In the genomic region with DNA sequence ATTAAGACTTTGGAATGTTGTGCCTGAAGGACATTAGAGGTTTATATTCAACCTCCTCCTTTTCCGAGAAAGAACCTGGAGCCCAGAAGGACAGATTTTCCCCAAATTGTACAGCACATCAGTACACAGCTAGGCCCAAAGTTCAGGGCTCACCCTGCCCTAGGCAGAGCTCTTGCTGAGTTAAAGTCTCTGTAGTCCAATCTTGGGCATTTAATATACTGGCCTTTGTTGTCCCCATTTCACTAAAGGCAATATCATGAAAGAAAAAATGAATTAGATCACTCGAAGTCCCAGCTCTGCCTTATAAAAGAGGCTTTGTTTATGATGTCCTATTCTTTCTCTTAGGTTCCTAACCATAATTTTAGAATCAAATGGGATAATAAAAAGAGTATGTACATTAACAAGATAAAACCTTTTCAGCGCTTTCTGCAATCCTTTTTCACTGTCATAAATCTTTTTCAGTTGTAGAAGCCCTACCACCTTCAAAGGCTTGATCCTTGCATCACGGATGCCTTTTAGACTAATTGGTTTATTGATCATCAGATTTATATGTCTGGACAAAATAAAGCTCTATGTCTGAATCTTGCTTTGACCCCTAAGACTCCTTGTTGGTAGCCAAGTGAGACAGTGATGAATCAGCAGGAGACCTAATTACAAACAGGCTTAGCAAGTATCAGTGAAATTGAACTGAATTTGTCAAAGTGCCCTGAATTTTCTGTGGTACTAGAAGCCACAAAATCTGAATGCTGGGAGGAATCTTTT, we compare ENCODE assay signal across 18 cellular contexts. TPM values are rescaled to one million over a fixed set of nuclear protein-coding genes. Genes with fewer than 3 reads are reported as not detected.
DNase-seq lines count a peak whose midpoint lies in the region; ATAC-seq and TF ChIP-seq lines count a peak whose summit lies in the region.
"Had no signal": no experiment of that assay in that cellular context is flagged by ENCODE, and none has a peak within 500 bp of the region (broad histone marks: within the 10 kb centered on the region; RNA-seq: fewer than 3 reads in every experiment).

No MANE protein-coding gene starts in this region.

- H3K36me3 ChIP-seq in SK-N-SH (replicated peaks in 1 of 2; ENCODE audit: control insufficient read depth in 1 of 2, insufficient read depth in 2 of 2, low read length in 1 of 2), result peaks cover 6 to 8% of the 10 kb centered on the region in 2 experiments
- H3K36me3 ChIP-seq in OCI-LY7 (ENCODE audit: insufficient read depth, low read length), result peaks cover 5% of the 10 kb centered on the region
- H3K36me3 ChIP-seq: transverse colon had no signal

- TF ChIP-seq CTCF in SK-N-SH (IDR thresholded peaks at IDR 0.05) (no peak), OCI-LY7 (conservative IDR thresholded peaks at IDR 0.05; ENCODE audit: low read length) (no peak), GM10266 (IDR thresholded peaks at IDR 0.05; ENCODE audit: control insufficient read depth, insufficient read depth, low read depth, missing control alignments) (no peak)

- H3K27ac ChIP-seq in SK-N-SH (ENCODE audit: low read depth in 2 of 2, low read length in 1 of 2) (peak overlapping the region; percentile 50 to 83; a peak in 3 of 4 replicates), OCI-LY7 (ENCODE audit: low read depth, low read length, poor library complexity, severe bottlenecking) (no peak overlapping the region)

- no peaks in the 10 kb centered on the region for H3K27me3 ChIP-seq in SK-N-SH (ENCODE audit: insufficient read depth)
- H3K27me3 ChIP-seq: adrenal gland, transverse colon had no signal

- POLR2A ChIA-PET in SK-N-SH (lab: Yijun Ruan, JAX) (no interaction called here), OCI-LY7 (lab: Charles Lee) (interaction anchor here (0.5 kb wide), 1 partner anchor 42 kb away, joined by 8 read pairs; no protein-coding TSS in a partner anchor)

- 28% methylated on average over 3 of the region's 4 CpGs for whole genome bisulfite sequencing in SK-N-SH (ENCODE audit: low lambda C conversion rate)

- H3K4me3 ChIP-seq in SK-N-SH (ENCODE audit: low read depth in 2 of 2, low read length in 1 of 2), result no peak overlapping the region
- no peak overlapping the region for H3K4me3 ChIP-seq in OCI-LY7 (ENCODE audit: low read depth, low read length, poor library complexity, severe bottlenecking)
- H3K4me3 ChIP-seq: adrenal gland, GM12878, transverse colon had no signal

- H3K9me2 ChIP-seq in SK-N-SH, result no peaks in the 10 kb centered on the region
- no peaks in the 10 kb centered on the region for H3K9me2 ChIP-seq in OCI-LY7 (ENCODE audit: insufficient read depth, low read length)

- H4K20me1 ChIP-seq in SK-N-SH (ENCODE audit: insufficient read depth) (no peaks in the 10 kb centered on the region), OCI-LY7 (ENCODE audit: insufficient read depth, low read length) (0 out of 2 replicates have a peak, but pooled peaks cover under 1% of the 10 kb centered on the region)

- H3K79me2 ChIP-seq in SK-N-SH (ENCODE audit: insufficient read depth) (no peaks in the 10 kb centered on the region), OCI-LY7 (ENCODE audit: insufficient read depth, low read depth, low read length) (no peaks in the 10 kb centered on the region)

- H3K36me3 Mint-ChIP-seq in activated T-cell treated with anti-CD3 and anti-CD28 coated beads, Interleukin-2, amount 50 U/mL, for 24 hours (ENCODE audit: low read depth), result peaks cover 26% of the 10 kb centered on the region
- H3K36me3 Mint-ChIP-seq in stimulated activated effector memory CD8-positive, alpha-beta T cell treated with anti-CD3 and anti-CD28 coated beads, Interleukin-12 subunit alpha, Interleukin-12 subunit beta, amount 100 ng/mL, for 72 hours, result peaks cover 16% of the 10 kb centered on the region

- H3K4me3 Mint-ChIP-seq in activated T-cell treated with anti-CD3 and anti-CD28 coated beads, Interleukin-2, amount 50 U/mL, for 24 hours, result no peak overlapping the region
- no peak overlapping the region for H3K4me3 Mint-ChIP-seq in stimulated activated effector memory CD8-positive, alpha-beta T cell treated with anti-CD3 and anti-CD28 coated beads, Interleukin-12 subunit alpha, Interleukin-12 subunit beta, amount 100 ng/mL, for 72 hours

- peak overlapping the region; percentile 45; the same call in 1 of the 2 replicates for H3K9ac ChIP-seq in SK-N-SH

- H3K4me2 ChIP-seq in SK-N-SH (peak overlapping the region; percentile 31; the same call in 1 of the 2 replicates), OCI-LY7 (ENCODE audit: low read length) (no peak overlapping the region)

- H2AFZ ChIP-seq in SK-N-SH (ENCODE audit: low read depth), result no peak overlapping the region
- H2AFZ ChIP-seq in OCI-LY7 (ENCODE audit: low read length), result no peak overlapping the region

- BruUV-seq in OCI-LY7 (replicated peaks; lab: Mats Ljungman, UMichigan), result no TSS peak

- no peaks in the 10 kb centered on the region for H3K9me3 Mint-ChIP-seq in activated T-cell treated with anti-CD3 and anti-CD28 coated beads, Interleukin-2, amount 50 U/mL, for 24 hours
- H3K9me3 Mint-ChIP-seq in stimulated activated effector memory CD8-positive, alpha-beta T cell treated with anti-CD3 and anti-CD28 coated beads, Interleukin-12 subunit alpha, Interleukin-12 subunit beta, amount 100 ng/mL, for 72 hours, result no peaks in the 10 kb centered on the region

- H3K27ac Mint-ChIP-seq in activated T-cell treated with anti-CD3 and anti-CD28 coated beads, Interleukin-2, amount 50 U/mL, for 24 hours, result peak overlapping the region; percentile 7
- H3K27ac Mint-ChIP-seq in stimulated activated effector memory CD8-positive, alpha-beta T cell treated with anti-CD3 and anti-CD28 coated beads, Interleukin-12 subunit alpha, Interleukin-12 subunit beta, amount 100 ng/mL, for 72 hours, result peak overlapping the region; percentile 49

- intact Hi-C loops in OCI-LY7 (cut with micrococcal nuclease; ENCODE audit: unreplicated experiment), result loop anchor here (5.0 kb wide), 1 partner anchor 246 kb away; no protein-coding TSS in a partner anchor

- no peaks in the 10 kb centered on the region for H3K27me3 Mint-ChIP-seq in activated T-cell treated with anti-CD3 and anti-CD28 coated beads, Interleukin-2, amount 50 U/mL, for 24 hours

- H3K9me3 ChIP-seq in SK-N-SH, result no peaks in the 10 kb centered on the region
- H3K9me3 ChIP-seq in OCI-LY7 (ENCODE audit: low read length), result no peaks in the 10 kb centered on the region
- H3K9me3 ChIP-seq: adrenal gland, transverse colon had no signal

- ATAC-seq in stimulated activated effector memory CD8-positive, alpha-beta T cell treated with anti-CD3 and anti-CD28 coated beads, Interleukin-12 subunit alpha, Interleukin-12 subunit beta, amount 100 ng/mL, for 72 hours, result no peak
- ATAC-seq: HCT116 had no signal

- no peak for TF ChIP-seq RAD21 in SK-N-SH (IDR thresholded peaks at IDR 0.05; ENCODE audit: low read length)

- peaks cover 9% of the 10 kb centered on the region for H3K4me1 Mint-ChIP-seq in activated T-cell treated with anti-CD3 and anti-CD28 coated beads, Interleukin-2, amount 50 U/mL, for 24 hours (ENCODE audit: low read depth)
- peaks cover 11% of the 10 kb centered on the region for H3K4me1 Mint-ChIP-seq in stimulated activated effector memory CD8-positive, alpha-beta T cell treated with anti-CD3 and anti-CD28 coated beads, Interleukin-12 subunit alpha, Interleukin-12 subunit beta, amount 100 ng/mL, for 72 hours

- peaks cover 12 to 28% of the 10 kb centered on the region in 2 experiments for H3K4me1 ChIP-seq in SK-N-SH (ENCODE audit: control insufficient read depth in 1 of 2, insufficient read depth in 2 of 2, low read depth in 1 of 2, low read length in 1 of 2)
- no peaks in the 10 kb centered on the region for H3K4me1 ChIP-seq in OCI-LY7 (ENCODE audit: insufficient read depth, low read length, poor library complexity, severe bottlenecking)

- CTCF ChIA-PET in SK-N-SH (lab: Yijun Ruan, JAX) (interaction anchor here (1.0 to 5.8 kb wide), 6 partner anchors 9 to 245 kb away, joined by 3 to 24 read pairs (median 7); no protein-coding TSS in a partner anchor), OCI-LY7 (lab: Charles Lee; ENCODE audit: unreplicated experiment) (interaction anchor here (0.6 kb wide), 1 partner anchor 740 kb away, joined by 4 read pairs; no protein-coding TSS in a partner anchor)

- TF ChIP-seq EP300 in SK-N-SH (IDR thresholded peaks at IDR 0.05; ENCODE audit: borderline replicate concordance in 1 of 2, low read depth in 1 of 2, low read length in 1 of 2), result peak; percentile 27 to 38; a peak in 2 of 4 replicates

- DNase-seq in activated T-cell treated with anti-CD3 and anti-CD28 coated beads, Interleukin-2, amount 50 U/mL, for 24 hours, result no peak
- no peak for DNase-seq in activated T-cell treated with anti-CD3 and anti-CD28 coated beads, Interleukin-2, amount 50 U/mL, for 1 hour
- DNase-seq in SK-N-SH (no peak), fibroblast of the conjunctiva (ENCODE audit: low read depth) (peak; percentile 21), OCI-LY7 (ENCODE audit: low spot score) (no peak), GM10266 (ENCODE audit: extremely low spot score) (no peak), DMS53 (lab: John Stamatoyannopoulos, UW) (no peak)
- no peak for DNase-seq in stimulated activated effector memory CD8-positive, alpha-beta T cell treated with anti-CD3 and anti-CD28 coated beads, Interleukin-12 subunit alpha, Interleukin-12 subunit beta, amount 100 ng/mL, for 72 hours (ENCODE audit: low spot score in 2 of 2)
- DNase-seq: 8988T; activated CD8-positive, alpha-beta memory T cell treated with anti-CD3 and anti-CD28 coated beads, Interleukin-2, amount 50 U/mL, for 48 hours; adrenal gland; effector memory CD4-positive, alpha-beta T cell; NCI-H1048; NCI-H510A treated with DMSO at 0.1 percent for 48 hours; SHP77; transverse colon had no signal

- peaks cover 25% of the 10 kb centered on the region for H3F3A ChIP-seq in SK-N-SH (replicated peaks; ENCODE audit: insufficient read depth)

TF ChIP-seq in SK-N-SH, 30 proteins besides CTCF, POLR2A, EP300 and RAD21 (continues in another document):
- TF ChIP-seq GATA2 (CRISPR knock-in tag; IDR thresholded peaks at IDR 0.05) (no peak), ELF1 (IDR thresholded peaks at IDR 0.05) (no peak), RXRA (IDR thresholded peaks at IDR 0.05; ENCODE audit: borderline replicate concordance, low read depth) (0 out of 2 replicates have a peak, but pooled peaks have one; percentile 27), POLR2AphosphoS5 (IDR thresholded peaks at IDR 0.05; ENCODE audit: low read depth, low read length) (peak; percentile 51; the same call in 1 of the 2 replicates), JUND (IDR thresholded peaks at IDR 0.05) (peak; percentile 45), TEAD4 (IDR thresholded peaks at IDR 0.05; ENCODE audit: borderline replicate concordance, insufficient read depth) (no peak)

RNA-seq across cellular contexts. Expression of a gene that starts 39.8 kb away (rescaled TPM):
- 4.3 and 5.5 TPM in 2 replicates for polyA plus RNA-seq in SK-N-SH (2012; rRNA removed)
- polyA plus RNA-seq in SK-N-SH (2012; cell fraction: cytosol; rRNA removed), result 1.9 and 2.5 TPM in 2 replicates
- 12.2 and 12.5 TPM in 2 replicates for polyA plus RNA-seq in SK-N-SH (2012; cell fraction: nucleus; rRNA removed)
- 16.6 and 21.5 TPM in 2 replicates for total RNA-seq in OCI-LY7 (2014; rRNA removed; shearing (Covaris generic))
- total RNA-seq in OCI-LY7 (2022), result 24.7 and 30.8 TPM in 2 replicates
